8 cellular contexts compared by ENCODE assay signal in the genomic region with DNA sequence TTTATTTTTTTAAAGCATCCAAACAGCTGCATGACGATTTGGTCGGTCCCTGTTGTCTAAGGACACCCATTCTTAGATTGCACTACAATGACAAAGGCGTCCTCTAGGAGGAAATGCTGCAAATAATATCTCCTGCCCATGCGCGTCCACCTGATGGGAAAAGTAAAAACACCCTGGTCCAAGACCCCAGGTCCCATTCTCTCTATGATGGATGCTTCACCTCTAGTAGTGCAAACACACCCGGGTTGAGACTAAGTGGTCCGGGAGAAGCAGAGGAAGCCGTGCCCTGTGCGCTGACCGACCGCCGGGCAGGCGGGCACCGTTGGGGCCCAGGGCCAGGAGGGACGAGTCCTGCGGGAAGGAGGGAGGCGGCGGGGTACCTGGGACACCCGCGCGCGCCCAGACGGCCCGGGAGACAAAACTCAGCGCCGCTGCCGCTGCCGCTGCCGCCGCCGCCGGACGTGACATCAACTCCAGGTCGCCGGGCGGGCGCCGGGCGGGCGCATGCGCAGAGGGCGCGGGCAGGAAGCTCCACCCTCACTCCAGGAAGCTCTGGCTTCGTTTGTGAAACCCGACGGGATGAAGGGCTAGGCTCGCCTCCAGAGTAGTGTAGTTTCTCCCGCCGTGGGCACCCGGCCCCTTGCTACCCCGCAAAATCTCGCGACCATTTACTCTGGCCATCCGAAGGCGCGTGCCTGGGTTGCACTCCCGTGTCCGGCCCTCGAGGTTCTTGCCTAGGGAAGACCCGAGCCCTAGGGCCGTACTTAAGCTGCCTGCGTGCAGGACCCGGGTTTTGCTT. TPM values are rescaled to one million over a fixed set of nuclear protein-coding genes. Genes with fewer than 3 reads are reported as not detected.
DNase-seq lines count a peak whose midpoint lies in the region; ATAC-seq and TF ChIP-seq lines count a peak whose summit lies in the region.

A gene (minus strand): TSS at position 462 of the 799 bp plus-strand sequence. CDS start 1,639 bp downstream, outside the sequence.

- H3K9me3 ChIP-seq in trophoblast cell (ENCODE audit: insufficient read depth, low read depth, low read length) (no peaks in the 10 kb centered on the region), transverse colon (no peaks in the 10 kb centered on the region)

- peaks cover 7 to 13% of the 10 kb centered on the region in 2 experiments for H3K36me3 ChIP-seq in trophoblast cell (ENCODE audit: control insufficient read depth in 1 of 2, insufficient read depth in 2 of 2, low read length in 2 of 2)
- H3K36me3 ChIP-seq in transverse colon = peaks cover 0 to 16% (median 0%) of the 10 kb centered on the region in 4 donors

- peak within 1 kb of the TSS; percentile 90 for H3K14ac ChIP-seq in trophoblast cell (ENCODE audit: low read length)

- H3K79me1 ChIP-seq in trophoblast cell (ENCODE audit: low read length) = peaks cover 8% of the 10 kb centered on the region

- TF ChIP-seq POLR2A in transverse colon (IDR thresholded peaks at IDR 0.05) = peak; percentile 94

- TF ChIP-seq EP300 in transverse colon (IDR thresholded peaks at IDR 0.05; ENCODE audit: low read depth) = no peak

- no peak within 1 kb of the TSS for H2AK5ac ChIP-seq in trophoblast cell (ENCODE audit: low read length)

- H2BK5ac ChIP-seq in trophoblast cell (ENCODE audit: low read depth, low read length, poor library complexity) = peak within 1 kb of the TSS; percentile 86

- intact Hi-C loops in Right ventricle myocardium superior (cut with DNase I) (loop anchor here (10.0 kb wide), 1 partner anchor 413 kb away; no protein-coding TSS in a partner anchor), transverse colon (cut with DNase I; ENCODE audit: low total_unique reads) (no loop called here)

- H3K9ac ChIP-seq in trophoblast cell (ENCODE audit: low read length) = peak within 1 kb of the TSS; percentile 84

- peak within 1 kb of the TSS; percentile 86 for H4K8ac ChIP-seq in trophoblast cell (ENCODE audit: low read depth, low read length)

- peak within 1 kb of the TSS; percentile 94 for H3K18ac ChIP-seq in trophoblast cell (ENCODE audit: low read length)

- in situ Hi-C loops in transverse colon (cut with MboI; ENCODE audit: low pct_ligation_motif_present in 1 of 4, low pct_unique_long_range_greater_than_20kb in 1 of 4, low sequenced_read_pairs in 3 of 4) = loop anchor here (25.0 kb wide), 3 partner anchors 209 to 734 kb away; no protein-coding TSS in a partner anchor

- H3K4me2 ChIP-seq in trophoblast cell (ENCODE audit: low read length) = peak within 1 kb of the TSS; percentile 87

- no CpG with 5 or more reads among the region's 63 CpGs for WGBS in trophoblast cell (ENCODE audit: extremely low coverage, insufficient coverage, insufficient read length)
- WGBS in transverse colon (ENCODE audit: low coverage in 1 of 2), 2 donors = 1% methylated on average over 36 of the region's 63 CpGs; no CpG with 5 or more reads in 1 of the 2 donors

- H2AFZ ChIP-seq in trophoblast cell (ENCODE audit: insufficient read depth, low read length, poor library complexity) = peak within 1 kb of the TSS; percentile 93

- H3K4ac ChIP-seq in trophoblast cell (ENCODE audit: low read depth, low read length) = peak within 1 kb of the TSS; percentile 74

- H2BK120ac ChIP-seq in trophoblast cell (ENCODE audit: insufficient read depth, low read length, poor library complexity) = peak within 1 kb of the TSS; percentile 84

- ATAC-seq in HG02678 (IDR thresholded peaks at IDR 0.05; ENCODE audit: unreplicated experiment) (peak; percentile 93), Right ventricle myocardium superior (ENCODE audit: poor library complexity) (peak; percentile 95)

- H3K27me3 ChIP-seq in trophoblast cell (ENCODE audit: insufficient read depth, low read length) (no peaks in the 10 kb centered on the region), transverse colon (no peaks in the 10 kb centered on the region)

- H2BK12ac ChIP-seq in trophoblast cell (ENCODE audit: low read length) = no peak within 1 kb of the TSS

- H3K4me1 ChIP-seq in trophoblast cell (ENCODE audit: control insufficient read depth in 1 of 2, insufficient read depth in 2 of 2, low read length in 2 of 2) (no peaks in the 10 kb centered on the region), transverse colon (peaks cover 6 to 18% (median 13%) of the 10 kb centered on the region in 4 donors)

- H3K4me3 ChIP-seq in trophoblast cell (ENCODE audit: low read depth, low read length) = peak within 1 kb of the TSS; percentile 87
- peak within 1 kb of the TSS; percentile 55 to 98 (median 78) for H3K4me3 ChIP-seq in transverse colon

- H4K91ac ChIP-seq in trophoblast cell (ENCODE audit: low read depth, low read length) = peak within 1 kb of the TSS; percentile 84

- DNase-seq in NCI-H128 (lab: John Stamatoyannopoulos, UW; ENCODE audit: unreplicated experiment) (peak; percentile 78), SW 1271 (lab: John Stamatoyannopoulos, UW) (peak; percentile 82 to 91), Right ventricle myocardium superior (peak; percentile 94), trophoblast cell (peak; percentile 83 to 94), transverse colon (peak; percentile 95)
- DNase-seq in activated naive CD8-positive, alpha-beta T cell treated with anti-CD3 and anti-CD28 coated beads, Interleukin-2, amount 50 U/mL, for 16 hours (ENCODE audit: low read depth, low spot score) = peak; percentile 76

- H3K23ac ChIP-seq in trophoblast cell (ENCODE audit: low read length) = no peak within 1 kb of the TSS

- H3K79me2 ChIP-seq in trophoblast cell (ENCODE audit: control insufficient read depth, insufficient read depth, low read length, poor library complexity) = peaks cover 3% of the 10 kb centered on the region

- H3K27ac ChIP-seq in trophoblast cell (ENCODE audit: low read depth, low read length) = peak within 1 kb of the TSS; percentile 72
- H3K27ac ChIP-seq in transverse colon = peak within 1 kb of the TSS; percentile 90 to 98 (median 94)

- peak within 1 kb of the TSS; percentile 90 for H4K12ac ChIP-seq in trophoblast cell (ENCODE audit: low read depth, low read length)

- TF ChIP-seq CTCF in GM12873 (IDR thresholded peaks at IDR 0.05; ENCODE audit: insufficient read depth, low read depth, low read length, missing control alignments) (peak; percentile 32), transverse colon (IDR thresholded peaks at IDR 0.05) (peak in 4 of 5 experiments; percentile 16 to 60 (median 27))

RNA-seq across cellular contexts. Expression of the gene that starts here (rescaled TPM):
- 36.0 TPM for total RNA-seq in Right ventricle myocardium superior
- 32.2 and 33.6 TPM in 2 replicates for polyA plus RNA-seq in trophoblast cell (2013)
- 10 to 100 TPM; 10.5 to 39.8 (median 15.0) TPM for total RNA-seq in transverse colon

Comparison
In these comparisons a context has a peak if more than half of its experiments do, and no peak if none do; other contexts are left out.
1. Peak in every context shown above with its lines: DNase-seq, ATAC-seq, H3K4me3 ChIP-seq and H3K27ac ChIP-seq.